31 cellular contexts compared by ENCODE assay signal in the genomic region with DNA sequence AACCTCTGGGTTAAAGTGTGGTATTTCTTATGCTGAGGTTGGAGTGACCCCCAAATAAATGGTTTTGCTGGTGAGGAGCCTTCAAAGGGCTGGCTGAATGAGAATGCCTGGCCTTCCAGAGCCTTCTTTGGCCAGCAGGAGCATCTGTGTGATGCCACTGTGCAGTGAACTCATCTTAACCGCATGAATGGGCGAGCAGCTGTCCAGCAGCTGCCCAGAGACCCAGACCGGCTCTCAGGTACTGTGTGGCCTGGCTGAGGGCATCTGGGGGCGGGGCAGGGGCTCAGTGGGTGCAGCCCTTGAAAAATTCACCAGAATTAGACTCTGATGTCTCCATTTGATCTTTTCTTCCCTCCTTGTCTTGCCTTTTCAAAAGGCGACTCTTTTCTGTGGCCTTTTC. TPM values are rescaled to one million over a fixed set of nuclear protein-coding genes. Genes with fewer than 3 reads are reported as not detected.
DNase-seq lines count a peak whose midpoint lies in the region; ATAC-seq, FAIRE-seq and TF ChIP-seq lines count a peak whose summit lies in the region.
"Had no signal": no experiment of that assay in that cellular context is flagged by ENCODE, and none has a peak within 500 bp of the region (broad histone marks: within the 10 kb centered on the region; RNA-seq: fewer than 3 reads in every experiment).

No MANE protein-coding gene starts in this region.

- H3F3A ChIP-seq in GM23338 (replicated peaks; ENCODE audit: low read depth) (no peaks in the 10 kb centered on the region), neural progenitor cell (ENCODE audit: low read depth) (no peaks in the 10 kb centered on the region)

- CTCF ChIA-PET in GM10248 (lab: Yijun Ruan, JAX), result no interaction called here

- H3K4me3 ChIP-seq in GM23338 (no peak overlapping the region), endodermal cell (ENCODE audit: low read length) (no peak overlapping the region), neural progenitor cell (no peak overlapping the region), HAP-1 (no peak overlapping the region)
- H3K4me3 ChIP-seq: ascending aorta; BLaER1 treated with 17β-estradiol and CSF1 and Interleukin-3, amounts not matched to agents 10 nM and 100 nM; esophagus squamous epithelium; upper lobe of left lung had no signal

- H3K4me3 Mint-ChIP-seq in GM23338, result no peak overlapping the region
- H3K4me3 Mint-ChIP-seq in endodermal cell, result no peak overlapping the region
- H3K4me3 Mint-ChIP-seq in neural progenitor cell, result no peak overlapping the region
- H3K4me3 Mint-ChIP-seq: activated naive CD8-positive, alpha-beta T cell treated with anti-CD3 and anti-CD28 coated beads, Interleukin-2, amount 10 ng/mL, durations not matched to agents 7 days and 5 days; H9; immature natural killer cell; naive thymus-derived CD8-positive, alpha-beta T cell; stimulated activated effector memory CD8-positive, alpha-beta T cell treated with anti-CD3 and anti-CD28 coated beads, Interleukin-12 subunit alpha, Interleukin-12 subunit beta, amount 100 ng/mL, for 72 hours; T-helper 2 cell treated with Interferon-gamma antibody and Interleukin-4, amounts not matched to agents 5 μg/mL and 100 μg/mL, for 36 hours had no signal

- H3K27ac ChIP-seq in GM23338 (ENCODE audit: low read depth) (no peak overlapping the region), endodermal cell (ENCODE audit: low read depth, low read length) (no peak overlapping the region), neural progenitor cell (no peak overlapping the region)
- H3K27ac ChIP-seq: ascending aorta; BLaER1 treated with 17β-estradiol and CSF1 and Interleukin-3, amounts not matched to agents 10 nM and 100 nM; esophagus squamous epithelium; upper lobe of left lung had no signal

- H3K79me2 ChIP-seq in GM23338 (replicated peaks; ENCODE audit: insufficient read depth) (no peaks in the 10 kb centered on the region), neural progenitor cell (ENCODE audit: low read depth) (no peaks in the 10 kb centered on the region)

- H3K4me1 ChIP-seq in GM23338 (ENCODE audit: insufficient read depth) (peaks cover 12% of the 10 kb centered on the region; the same call in 1 of the 2 replicates), endodermal cell (ENCODE audit: control insufficient read depth, insufficient read depth, low read length) (no peaks in the 10 kb centered on the region), neural progenitor cell (peaks cover 4% of the 10 kb centered on the region), HAP-1 (peaks cover 5% of the 10 kb centered on the region)
- H3K4me1 ChIP-seq: Caco-2 had no signal

- peaks cover 12% of the 10 kb centered on the region for H3K27me3 Mint-ChIP-seq in GM23338 (ENCODE audit: insufficient read depth, low read depth, poor library complexity)
- H3K27me3 Mint-ChIP-seq in endodermal cell (ENCODE audit: insufficient read depth), result peaks cover 4% of the 10 kb centered on the region
- peaks cover 11% of the 10 kb centered on the region for H3K27me3 Mint-ChIP-seq in neural progenitor cell (ENCODE audit: insufficient read depth, low read depth)
- H3K27me3 Mint-ChIP-seq: naive thymus-derived CD8-positive, alpha-beta T cell had no signal

- H3K4me1 Mint-ChIP-seq in GM23338 (peaks cover 18% of the 10 kb centered on the region), endodermal cell (no peaks in the 10 kb centered on the region), neural progenitor cell (peaks cover 24% of the 10 kb centered on the region)

- no peak overlapping the region for H3K9ac ChIP-seq in endodermal cell (ENCODE audit: extremely low read depth, low read length, poor library complexity, severe bottlenecking)
- no peak overlapping the region for H3K9ac ChIP-seq in neural progenitor cell
- H3K9ac ChIP-seq: BLaER1 treated with 17β-estradiol and CSF1 and Interleukin-3, amounts not matched to agents 10 nM and 100 nM had no signal

- H3K4me2 ChIP-seq in GM23338 (no peak overlapping the region), neural progenitor cell (no peak overlapping the region)
- H3K4me2 ChIP-seq: BLaER1 treated with 17β-estradiol and CSF1 and Interleukin-3, amounts not matched to agents 10 nM and 100 nM had no signal

- H3K9me3 Mint-ChIP-seq in GM23338 (peaks cover 19% of the 10 kb centered on the region), endodermal cell (no peaks in the 10 kb centered on the region), neural progenitor cell (no peaks in the 10 kb centered on the region)
- H3K9me3 Mint-ChIP-seq: activated naive CD8-positive, alpha-beta T cell treated with anti-CD3 and anti-CD28 coated beads, Interleukin-2, amount 10 ng/mL, durations not matched to agents 7 days and 5 days; IgD-negative memory B cell; immature natural killer cell; naive thymus-derived CD8-positive, alpha-beta T cell; stimulated activated effector memory CD8-positive, alpha-beta T cell treated with anti-CD3 and anti-CD28 coated beads, Interleukin-12 subunit alpha, Interleukin-12 subunit beta, amount 100 ng/mL, for 72 hours; T-helper 2 cell treated with Interferon-gamma antibody and Interleukin-4, amounts not matched to agents 5 μg/mL and 100 μg/mL, for 36 hours had no signal

- H3K27ac Mint-ChIP-seq in GM23338 (no peak overlapping the region), endodermal cell (no peak overlapping the region), neural progenitor cell (no peak overlapping the region)
- H3K27ac Mint-ChIP-seq: activated naive CD8-positive, alpha-beta T cell treated with anti-CD3 and anti-CD28 coated beads, Interleukin-2, amount 10 ng/mL, durations not matched to agents 7 days and 5 days; immature natural killer cell; stimulated activated effector memory CD8-positive, alpha-beta T cell treated with anti-CD3 and anti-CD28 coated beads, Interleukin-12 subunit alpha, Interleukin-12 subunit beta, amount 100 ng/mL, for 72 hours; T-helper 2 cell treated with Interferon-gamma antibody and Interleukin-4, amounts not matched to agents 5 μg/mL and 100 μg/mL, for 36 hours had no signal

- in situ Hi-C loops in HAP-1 (cut with MboI; ENCODE audit: low sequenced_read_pairs), result loop anchor here (25.0 kb wide), 1 partner anchor 409 kb away; no protein-coding TSS in a partner anchor

- TF ChIP-seq CTCF in GM23338 (conservative IDR thresholded peaks at IDR 0.05; ENCODE audit: low read depth in 2 of 2) (no peak), endodermal cell (conservative IDR thresholded peaks at IDR 0.05) (no peak), neural progenitor cell (IDR thresholded peaks at IDR 0.05) (peak; percentile 11), GM10248 (IDR thresholded peaks at IDR 0.05; ENCODE audit: control extremely low read depth, extremely low read depth, low read depth, missing control alignments) (no peak), D721Med (IDR thresholded peaks at IDR 0.05; ENCODE audit: insufficient read depth, missing control alignments) (no peak)

- no peak for ATAC-seq in GM23338
- ATAC-seq: left ventricle myocardium superior; naive thymus-derived CD8-positive, alpha-beta T cell; stimulated activated effector memory CD8-positive, alpha-beta T cell treated with anti-CD3 and anti-CD28 coated beads, Interleukin-12 subunit alpha, Interleukin-12 subunit beta, amount 100 ng/mL, for 72 hours had no signal

- H3K27me3 ChIP-seq in GM23338 (ENCODE audit: insufficient read depth), result no peaks in the 10 kb centered on the region
- H3K27me3 ChIP-seq in endodermal cell (ENCODE audit: control insufficient read depth, insufficient read depth, low read length, poor library complexity, severe bottlenecking), result no peaks in the 10 kb centered on the region
- H3K27me3 ChIP-seq in neural progenitor cell, result no peaks in the 10 kb centered on the region
- peaks cover 6% of the 10 kb centered on the region; the same call in 1 of the 2 replicates for H3K27me3 ChIP-seq in HAP-1 (ENCODE audit: low read depth)
- H3K27me3 ChIP-seq: ascending aorta; BLaER1 treated with 17β-estradiol and CSF1 and Interleukin-3, amounts not matched to agents 10 nM and 100 nM; esophagus squamous epithelium; upper lobe of left lung had no signal

- H4K20me1 ChIP-seq in GM23338 (replicated peaks; ENCODE audit: insufficient read depth) (no peaks in the 10 kb centered on the region), neural progenitor cell (ENCODE audit: low read depth) (no peaks in the 10 kb centered on the region)
- H4K20me1 ChIP-seq: BLaER1 treated with 17β-estradiol and CSF1 and Interleukin-3, amounts not matched to agents 10 nM and 100 nM had no signal

- H3K36me3 Mint-ChIP-seq in GM23338 (ENCODE audit: low read depth) (peaks cover 8% of the 10 kb centered on the region; the same call in 2 of the 3 replicates), endodermal cell (ENCODE audit: low read depth) (no peaks in the 10 kb centered on the region), neural progenitor cell (no peaks in the 10 kb centered on the region)
- H3K36me3 Mint-ChIP-seq: activated naive CD8-positive, alpha-beta T cell treated with anti-CD3 and anti-CD28 coated beads, Interleukin-2, amount 10 ng/mL, durations not matched to agents 7 days and 5 days; immature natural killer cell; naive thymus-derived CD8-positive, alpha-beta T cell; stimulated activated effector memory CD8-positive, alpha-beta T cell treated with anti-CD3 and anti-CD28 coated beads, Interleukin-12 subunit alpha, Interleukin-12 subunit beta, amount 100 ng/mL, for 72 hours had no signal

- H3K36me3 ChIP-seq in GM23338 (ENCODE audit: insufficient read depth), result no peaks in the 10 kb centered on the region
- H3K36me3 ChIP-seq in endodermal cell (ENCODE audit: control insufficient read depth, insufficient read depth, low read length), result no peaks in the 10 kb centered on the region
- H3K36me3 ChIP-seq in neural progenitor cell, result no peaks in the 10 kb centered on the region
- H3K36me3 ChIP-seq in HAP-1 (replicated peaks), result no peaks in the 10 kb centered on the region
- H3K36me3 ChIP-seq: ascending aorta; BLaER1 treated with 17β-estradiol and CSF1 and Interleukin-3, amounts not matched to agents 10 nM and 100 nM; esophagus squamous epithelium; upper lobe of left lung had no signal

- H3K9me3 ChIP-seq in endodermal cell (ENCODE audit: control insufficient read depth, low read length) (no peaks in the 10 kb centered on the region), neural progenitor cell (ENCODE audit: low read depth) (no peaks in the 10 kb centered on the region), HAP-1 (no peaks in the 10 kb centered on the region)
- H3K9me3 ChIP-seq: ascending aorta, Caco-2, esophagus squamous epithelium, upper lobe of left lung had no signal

- 84 to 87% methylated on average over 5 of the region's 5 CpGs for WGBS in endodermal cell (ENCODE audit: insufficient coverage in 1 of 2, insufficient read length in 1 of 2), 2 experiments

- FAIRE-seq in D721Med (lab: Jason Lieb, UNC), result no peak
- FAIRE-seq: frontal cortex had no signal

- DNase-seq in GM23338 (ENCODE audit: low spot score) (no peak), NCI-H69 (lab: John Stamatoyannopoulos, UW) (peak; percentile 21), endodermal cell (peak; percentile 46), neural progenitor cell (ENCODE audit: low spot score) (peak; percentile 54), HAP-1 (ENCODE audit: low spot score in 2 of 2) (no peak), GM10248 (ENCODE audit: extremely low spot score) (no peak), D721Med (ENCODE audit: insufficient read length, low spot score) (no peak)
- DNase-seq: activated CD8-positive, alpha-beta memory T cell treated with anti-CD3 and anti-CD28 coated beads for 24 hours; activated effector memory CD4-positive, alpha-beta T cell treated with Interleukin-2 at 50 U/mL for 16 hours; activated naive CD8-positive, alpha-beta T cell treated with anti-CD3 and anti-CD28 coated beads, Interleukin-2, amount 10 ng/mL, durations not matched to agents 7 days and 5 days; Caco-2; caudate nucleus; cortex of kidney; EL; esophagus squamous epithelium; H9; hypothalamus; immature natural killer cell; left ventricle myocardium superior; MM.1S; naive thymus-derived CD8-positive, alpha-beta T cell; NCI-H2029 treated with DMSO at 0.1 percent for 48 hours; NCI-H226; stimulated activated CD4-positive, alpha-beta T cell treated with anti-CD3 and anti-CD28 coated beads, Interleukin-4, amount 100 ng/mL, for 24 hours; upper lobe of left lung had no signal

- peaks cover 2% of the 10 kb centered on the region; the same call in 1 of the 2 replicates for H3K9me2 ChIP-seq in GM23338 (ENCODE audit: insufficient read depth)

- no peak overlapping the region for H2AFZ ChIP-seq in GM23338
- H2AFZ ChIP-seq in neural progenitor cell (replicated peaks), result no peak overlapping the region

- POLR2A ChIA-PET in GM10248 (lab: Yijun Ruan, JAX), result no interaction called here

RNA-seq across cellular contexts. Expression of a gene that starts 59.0 kb away (rescaled TPM):
- 52.7 and 78.1 TPM in 2 replicates for total RNA-seq in GM23338 (2014; rRNA removed; shearing (Covaris generic))
- 39.0 and 39.3 TPM in 2 replicates for polyA plus RNA-seq in GM23338 (2016; fragmentation: Nextera tagmentation; extraction: Ambion mirVana)
- total RNA-seq in endodermal cell (10 to 100 TPM; 74.8 to 76.7 TPM), neural progenitor cell (ENCODE audit: low replicate concordance) (29.9 and 48.8 TPM in 2 replicates)
- 58.1 TPM for polyA plus RNA-seq in endodermal cell (2013, experiment 1 of 2)
- polyA plus RNA-seq in endodermal cell (2013, experiment 2 of 2), result 55.4 TPM

Comparison
In these comparisons a context has a peak if more than half of its experiments do, and no peak if none do; other contexts are left out.
1. DNase-seq: peak in NCI-H69 (single experiment), endodermal cell (single experiment) and neural progenitor cell (single experiment); none in GM23338 (single experiment), HAP-1 (0 of 2), GM10248 (single experiment) and D721Med (single experiment).